ENCODE assay signal across 8 cellular contexts in genomic region chr9:83219154-83219923, GRCh38.
DNase-seq lines count a peak whose midpoint lies in the region; ATAC-seq lines count a peak whose summit lies in the region.

No MANE protein-coding gene starts in this region.

- DNase-seq in 8988T (peak; percentile 63), GM04504 (ENCODE audit: low read depth) (peak; percentile 54), HPDE6-E6E7 (ENCODE audit: extremely low spot score) (peak; percentile 45), NOMO-1 (lab: John Stamatoyannopoulos, UW; ENCODE audit: unreplicated experiment in 2 of 2) (peak; percentile 16 to 25), cerebellar cortex (ENCODE audit: low spot score) (peak; percentile 65), iPS-NIHi7 (ENCODE audit: extremely low spot score) (peak; percentile 90), retina (peak; percentile 76)

- ATAC-seq in GM19324 (IDR thresholded peaks at IDR 0.05; ENCODE audit: low FRiP score, unreplicated experiment), result no peak

Comparison
In these comparisons a context has a peak if more than half of its experiments do, and no peak if none do; other contexts are left out.
1. DNase-seq: peak in every context shown above with its lines; median percentile 90 in iPS-NIHi7; 76 in retina; 65 in cerebellar cortex; 63 in 8988T; 54 in GM04504; 45 in HPDE6-E6E7; 20 in NOMO-1.